10 cellular contexts compared by ENCODE assay signal in genomic region chr9:5612187-5612535, GRCh38.
"Had no signal": no experiment of that assay in that cellular context is flagged by ENCODE, and none has a peak within 500 bp of the region (broad histone marks: within the 10 kb centered on the region; RNA-seq: fewer than 3 reads in every experiment).

No MANE protein-coding gene starts in this region.

- H3K27me3 ChIP-seq: cardiac muscle cell, esophagus muscularis mucosa, sigmoid colon had no signal

- H3K4me3 ChIP-seq: cardiac muscle cell, esophagus muscularis mucosa, sigmoid colon had no signal

- H3K4me3 Mint-ChIP-seq: activated naive CD8-positive, alpha-beta T cell treated with anti-CD3 and anti-CD28 coated beads, Interleukin-2, amount 50 U/mL, for 24 hours; nephron progenitor cell had no signal

- H3K27me3 Mint-ChIP-seq: activated naive CD8-positive, alpha-beta T cell treated with anti-CD3 and anti-CD28 coated beads, Interleukin-2, amount 50 U/mL, for 24 hours; progenitor cell of endocrine pancreas had no signal

- H3K27ac Mint-ChIP-seq: activated naive CD8-positive, alpha-beta T cell treated with anti-CD3 and anti-CD28 coated beads, Interleukin-2, amount 50 U/mL, for 24 hours; nephron progenitor cell; progenitor cell of endocrine pancreas had no signal

- H3K9me3 ChIP-seq: esophagus muscularis mucosa, sigmoid colon had no signal

- DNase-seq: activated naive CD4-positive, alpha-beta T cell; activated naive CD8-positive, alpha-beta T cell treated with anti-CD3 and anti-CD28 coated beads, Interleukin-2, amount 50 U/mL, for 24 hours; glutamatergic neuron; nephron progenitor cell; sigmoid colon; stimulated activated CD4-positive, alpha-beta T cell treated with anti-CD3 and anti-CD28 coated beads, Interleukin-1b, Interleukin-23, amount 100 ng/mL, for 48 hours; SW 1271 had no signal

- H3K36me3 ChIP-seq: cardiac muscle cell, esophagus muscularis mucosa, sigmoid colon had no signal

- ATAC-seq: activated naive CD8-positive, alpha-beta T cell treated with anti-CD3 and anti-CD28 coated beads, Interleukin-2, amount 50 U/mL, for 24 hours had no signal

- H3K9me3 Mint-ChIP-seq: activated naive CD8-positive, alpha-beta T cell treated with anti-CD3 and anti-CD28 coated beads, Interleukin-2, amount 50 U/mL, for 24 hours; nephron progenitor cell had no signal

- H3K27ac ChIP-seq: cardiac muscle cell had no signal

- H3K4me1 Mint-ChIP-seq: nephron progenitor cell had no signal
